Comparison of ENCODE assay signal across 11 cellular contexts in the genomic region with DNA sequence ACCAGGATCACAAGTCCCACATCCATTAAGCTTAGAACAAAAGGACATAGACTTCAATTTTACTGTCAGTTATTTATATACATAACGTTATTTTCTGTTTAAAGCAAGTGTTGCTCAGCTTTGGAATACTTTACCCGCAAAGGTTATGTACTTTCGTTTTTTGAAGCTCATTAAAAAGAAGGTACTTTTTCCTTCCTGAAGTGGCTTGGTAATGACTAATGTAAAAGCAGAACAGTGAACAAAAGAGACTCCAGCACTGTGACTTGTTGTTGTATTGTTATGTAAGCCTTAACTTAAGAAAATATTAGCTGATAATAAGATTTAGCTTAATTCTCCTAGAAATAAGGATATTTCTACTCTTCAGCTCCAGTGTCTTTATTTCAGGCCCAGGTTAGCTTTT.
DNase-seq lines count a peak whose midpoint lies in the region; ATAC-seq lines count a peak whose summit lies in the region.
"Had no signal": no experiment of that assay in that cellular context is flagged by ENCODE, and none has a peak within 500 bp of the region (broad histone marks: within the 10 kb centered on the region; RNA-seq: fewer than 3 reads in every experiment).

No MANE protein-coding gene starts in this region.

- ATAC-seq in GM19035 (IDR thresholded peaks at IDR 0.05; ENCODE audit: unreplicated experiment) (peak; percentile 81), HG02642 (IDR thresholded peaks at IDR 0.05; ENCODE audit: poor library complexity, unreplicated experiment) (peak; percentile 73), HG03442 (IDR thresholded peaks at IDR 0.05; ENCODE audit: unreplicated experiment) (peak; percentile 72)
- ATAC-seq: A549, body of pancreas had no signal

- H3K4me3 ChIP-seq in effector memory CD4-positive, alpha-beta T cell (ENCODE audit: insufficient read depth, low read depth, low read length, poor library complexity, severe bottlenecking), result no peak overlapping the region
- H3K4me3 ChIP-seq: A549, body of pancreas had no signal

- no peak overlapping the region for H3K27ac ChIP-seq in effector memory CD4-positive, alpha-beta T cell (ENCODE audit: insufficient read depth, low read length, poor library complexity, severe bottlenecking)
- H3K27ac ChIP-seq: A549, body of pancreas had no signal

- no peaks in the 10 kb centered on the region for H3K27me3 ChIP-seq in effector memory CD4-positive, alpha-beta T cell (replicated peaks; ENCODE audit: control insufficient read depth, insufficient read depth, low read length, poor library complexity, severe bottlenecking)
- H3K27me3 ChIP-seq: body of pancreas had no signal

- DNase-seq in A172 (ENCODE audit: low spot score) (peak; percentile 25), posterior cingulate gyrus (no peak), retina (no peak)
- DNase-seq in effector memory CD4-positive, alpha-beta T cell, result no peak
- no peak for DNase-seq in stimulated activated CD4-positive, alpha-beta T cell treated with anti-CD3 and anti-CD28 coated beads, Interleukin-4, amount 100 ng/mL, for 1 hour
- DNase-seq: body of pancreas, small intestine had no signal

- H3K9me3 ChIP-seq in effector memory CD4-positive, alpha-beta T cell (ENCODE audit: control insufficient read depth, low read length), result no peaks in the 10 kb centered on the region
- H3K9me3 ChIP-seq: A549 had no signal

- intact Hi-C loops in posterior cingulate gyrus (cut with DNase I), result no loop called here

- no peaks in the 10 kb centered on the region for H3K36me3 ChIP-seq in effector memory CD4-positive, alpha-beta T cell (ENCODE audit: control insufficient read depth, insufficient read depth, low read length)

- H3K4me1 ChIP-seq in effector memory CD4-positive, alpha-beta T cell (ENCODE audit: control insufficient read depth, insufficient read depth, low read length, poor library complexity, severe bottlenecking), result no peaks in the 10 kb centered on the region
- H3K4me1 ChIP-seq: A549, body of pancreas had no signal
